ENCODE assay signal across 8 cellular contexts in genomic region chr5:150398432-150399157, GRCh38. TPM values are rescaled to one million over a fixed set of nuclear protein-coding genes. Genes with fewer than 3 reads are reported as not detected.
A peak's percentile ranks its signal among the peaks of the same experiment; 100 is the strongest.
DNase-seq lines count a peak whose midpoint lies in the region; ATAC-seq and TF ChIP-seq lines count a peak whose summit lies in the region.

No MANE protein-coding gene starts in this region.

- H3K9me3 Mint-ChIP-seq in activated CD4-positive, alpha-beta T cell treated with anti-CD3 and anti-CD28 coated beads, Interleukin-2, amount 10 ng/mL, durations not matched to agents 24 days and 14 days = no peaks in the 10 kb centered on the region

- no peak overlapping the region for H3K4me3 ChIP-seq in dorsolateral prefrontal cortex

- peaks cover 60% of the 10 kb centered on the region for H3K36me3 Mint-ChIP-seq in activated CD4-positive, alpha-beta T cell treated with anti-CD3 and anti-CD28 coated beads, Interleukin-2, amount 10 ng/mL, durations not matched to agents 24 days and 14 days (ENCODE audit: low read depth)

- intact Hi-C loops in activated CD4-positive, alpha-beta T cell treated with anti-CD3 and anti-CD28 coated beads, Interleukin-2, amount 10 ng/mL, durations not matched to agents 24 days and 14 days (cut with micrococcal nuclease) = loop anchor here (5.0 kb wide), 1 partner anchor 39 kb away; no protein-coding TSS in a partner anchor
- intact Hi-C loops in dorsolateral prefrontal cortex (cut with DNase I) = loop anchor here (2.0 to 5.0 kb wide), 2 partner anchors 38 to 44 kb away; no protein-coding TSS in a partner anchor

- no peak overlapping the region for H3K4me3 Mint-ChIP-seq in activated CD4-positive, alpha-beta T cell treated with anti-CD3 and anti-CD28 coated beads, Interleukin-2, amount 10 ng/mL, durations not matched to agents 24 days and 14 days

- H3K27ac ChIP-seq in dorsolateral prefrontal cortex = peak overlapping the region in 27 of 59 donors; percentile 1 to 89 (median 31)

- peaks cover 2% of the 10 kb centered on the region for H3K4me1 Mint-ChIP-seq in activated CD4-positive, alpha-beta T cell treated with anti-CD3 and anti-CD28 coated beads, Interleukin-2, amount 10 ng/mL, durations not matched to agents 24 days and 14 days

- TF ChIP-seq CTCF in dorsolateral prefrontal cortex (IDR thresholded peaks at IDR 0.05 in 54 of 56, conservative IDR thresholded peaks at IDR 0.05 in 2 of 56; ENCODE audit: low read depth in 1 of 56, partially characterized antibody in 56 of 56) = peak in 12 of 56 donors; percentile 6 to 51 (median 24)

- ATAC-seq in HG02623 (IDR thresholded peaks at IDR 0.05; ENCODE audit: unreplicated experiment) (peak; percentile 56), left lobe of liver (peak; percentile 18)

- peak; percentile 70 for DNase-seq in activated CD4-positive, alpha-beta T cell treated with anti-CD3 and anti-CD28 coated beads, Interleukin-2, amount 10 ng/mL, durations not matched to agents 24 days and 14 days
- no peak for DNase-seq in activated CD4-positive, alpha-beta T cell treated with anti-CD3 and anti-CD28 coated beads, Interleukin-2, amount 50 U/mL, for 4 hours
- DNase-seq in SK-MEL-5 (ENCODE audit: low read depth, low spot score) (peak; percentile 22), left lobe of liver (ENCODE audit: low spot score) (no peak), H4 (ENCODE audit: low spot score) (no peak), dorsolateral prefrontal cortex (no peak), NCI-H1930 (lab: John Stamatoyannopoulos, UW) (no peak)

- no peaks in the 10 kb centered on the region for H3K27me3 ChIP-seq in dorsolateral prefrontal cortex

- in situ Hi-C loops in SK-MEL-5 (cut with HindIII; ENCODE audit: low pct_unique_long_range_greater_than_20kb, low sequenced_read_pairs) = no loop called here

- no peaks in the 10 kb centered on the region for H3K27me3 Mint-ChIP-seq in activated CD4-positive, alpha-beta T cell treated with anti-CD3 and anti-CD28 coated beads, Interleukin-2, amount 10 ng/mL, durations not matched to agents 24 days and 14 days

- H3K27ac Mint-ChIP-seq in activated CD4-positive, alpha-beta T cell treated with anti-CD3 and anti-CD28 coated beads, Interleukin-2, amount 10 ng/mL, durations not matched to agents 24 days and 14 days = no peak overlapping the region

RNA-seq across cellular contexts. Expression of gene CD74, which starts 14.1 kb away (rescaled TPM):
- 322 and 325 TPM in 2 replicates for total RNA-seq in activated CD4-positive, alpha-beta T cell treated with anti-CD3 and anti-CD28 coated beads, Interleukin-2, amount 10 ng/mL, durations not matched to agents 24 days and 14 days
- total RNA-seq in SK-MEL-5 (2014; rRNA removed; shearing (Covaris generic)) = 46.8 and 48.5 TPM in 2 replicates
- polyA plus RNA-seq in SK-MEL-5 (2015; cell fraction: cytosol; rRNA removed) = 165 and 174 TPM in 2 replicates
- polyA plus RNA-seq in SK-MEL-5 (2015; cell fraction: nucleus; rRNA removed) = 28.8 and 31.9 TPM in 2 replicates
- total RNA-seq in left lobe of liver = 89.1 TPM
- 1.6 and 11.7 TPM in 2 replicates for total RNA-seq in H4 (2014; rRNA removed; shearing (Covaris generic))
- 100 to 1,000 TPM in 114 of 120 experiments, 10 to 100 TPM in 6; 51.8 to 687 (median 224) TPM for total RNA-seq in dorsolateral prefrontal cortex

RNA-seq across cellular contexts. Expression of gene TCOF1, which starts 41.1 kb away (rescaled TPM):
- 130 and 140 TPM in 2 replicates for total RNA-seq in activated CD4-positive, alpha-beta T cell treated with anti-CD3 and anti-CD28 coated beads, Interleukin-2, amount 10 ng/mL, durations not matched to agents 24 days and 14 days
- 20.8 and 25.7 TPM in 2 replicates for total RNA-seq in SK-MEL-5 (2014; rRNA removed; shearing (Covaris generic))
- 33.9 and 41.4 TPM in 2 replicates for polyA plus RNA-seq in SK-MEL-5 (2015; cell fraction: cytosol; rRNA removed)
- 48.1 and 58.7 TPM in 2 replicates for polyA plus RNA-seq in SK-MEL-5 (2015; cell fraction: nucleus; rRNA removed)
- total RNA-seq in left lobe of liver (9.9 TPM), dorsolateral prefrontal cortex (10 to 100 TPM; 26.4 to 51.1 (median 35.9) TPM)
- total RNA-seq in H4 (2014; rRNA removed; shearing (Covaris generic)) = 23.6 and 32.9 TPM in 2 replicates

RNA-seq across cellular contexts. Expression of gene RPS14, which starts 50.9 kb away (rescaled TPM):
- total RNA-seq in activated CD4-positive, alpha-beta T cell treated with anti-CD3 and anti-CD28 coated beads, Interleukin-2, amount 10 ng/mL, durations not matched to agents 24 days and 14 days = 2,567 and 2,587 TPM in 2 replicates
- 2,665 and 2,807 TPM in 2 replicates for total RNA-seq in SK-MEL-5 (2014; rRNA removed; shearing (Covaris generic))
- 2,027 and 2,592 TPM in 2 replicates for polyA plus RNA-seq in SK-MEL-5 (2015; cell fraction: cytosol; rRNA removed)
- polyA plus RNA-seq in SK-MEL-5 (2015; cell fraction: nucleus; rRNA removed) = 301 and 412 TPM in 2 replicates
- 660 TPM for total RNA-seq in left lobe of liver
- total RNA-seq in H4 (2014; rRNA removed; shearing (Covaris generic)) = 2,476 and 2,863 TPM in 2 replicates
- total RNA-seq in dorsolateral prefrontal cortex = 100 to 1,000 TPM; 441 to 866 (median 635) TPM

Comparison
In these comparisons a context has a peak if more than half of its experiments do, and no peak if none do; other contexts are left out.
1. DNase-seq: peak in activated CD4-positive, alpha-beta T cell treated with anti-CD3 and anti-CD28 coated beads, Interleukin-2, amount 10 ng/mL, durations not matched to agents 24 days and 14 days (single experiment) and SK-MEL-5 (single experiment); none in activated CD4-positive, alpha-beta T cell treated with anti-CD3 and anti-CD28 coated beads, Interleukin-2, amount 50 U/mL, for 4 hours (0 of 2), left lobe of liver (single experiment), H4 (single experiment), dorsolateral prefrontal cortex (0 of 10) and NCI-H1930 (0 of 2).